8 cellular contexts compared by ENCODE assay signal in the genomic region with DNA sequence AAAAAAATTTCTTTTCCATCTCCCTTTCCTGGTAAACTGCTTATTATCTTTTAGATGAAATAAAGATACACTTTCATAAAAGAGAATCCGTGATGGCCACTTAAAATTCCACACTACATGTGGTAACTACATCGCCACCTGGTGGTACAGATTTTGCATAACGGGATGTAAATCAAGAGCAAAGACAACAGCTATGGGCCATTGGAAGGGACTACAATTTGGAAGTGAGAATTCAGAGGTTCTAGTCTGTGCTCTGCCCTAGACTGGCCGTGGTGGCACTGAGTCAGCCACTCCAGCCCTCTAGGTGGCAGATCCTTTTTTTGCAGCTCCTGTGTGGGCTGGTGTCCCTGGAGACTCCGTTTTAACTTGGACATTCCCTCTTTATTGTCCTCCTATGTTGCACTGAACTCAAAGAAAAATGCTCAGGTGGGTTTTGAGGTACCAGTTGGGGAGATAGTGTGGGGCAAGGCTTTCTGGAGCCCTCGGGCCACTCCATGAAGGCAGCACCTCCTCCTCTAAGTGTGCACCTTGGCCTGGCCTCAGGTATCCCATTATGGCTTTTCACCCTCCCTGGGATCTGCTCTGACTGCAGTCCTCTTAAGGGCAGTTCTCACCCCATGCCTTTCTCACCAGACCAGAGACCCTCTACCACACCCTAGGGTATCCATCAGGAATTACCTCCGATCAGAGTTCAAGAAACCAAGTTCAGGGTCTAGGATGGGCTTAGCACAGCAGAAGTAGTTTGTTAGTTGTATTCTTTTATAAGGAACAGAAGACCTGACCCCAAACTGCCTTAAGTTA.
A peak's percentile ranks its signal among the peaks of the same experiment; 100 is the strongest.
DNase-seq lines count a peak whose midpoint lies in the region; ATAC-seq lines count a peak whose summit lies in the region.

No MANE protein-coding gene starts in this region.

- no peaks in the 10 kb centered on the region for H3K36me3 ChIP-seq in effector memory CD4-positive, alpha-beta T cell (ENCODE audit: control insufficient read depth, insufficient read depth, low read length)

- H3K9me3 ChIP-seq in effector memory CD4-positive, alpha-beta T cell (ENCODE audit: control insufficient read depth, low read length) = no peaks in the 10 kb centered on the region

- H3K27ac ChIP-seq in effector memory CD4-positive, alpha-beta T cell (ENCODE audit: insufficient read depth, low read length, poor library complexity, severe bottlenecking) = no peak overlapping the region

- H3K9me3 Mint-ChIP-seq in memory B cell = no peaks in the 10 kb centered on the region

- H3K4me3 ChIP-seq in effector memory CD4-positive, alpha-beta T cell (ENCODE audit: insufficient read depth, low read depth, low read length, poor library complexity, severe bottlenecking) = no peak overlapping the region

- no peaks in the 10 kb centered on the region for H3K4me1 Mint-ChIP-seq in memory B cell

- ATAC-seq in HG03354 (IDR thresholded peaks at IDR 0.05; ENCODE audit: poor library complexity, severe bottlenecking, unreplicated experiment) (peak; percentile 63), memory B cell (ENCODE audit: low read depth) (peak; percentile 60), GM19467 (IDR thresholded peaks at IDR 0.05; ENCODE audit: unreplicated experiment) (no peak)

- peaks cover 2% of the 10 kb centered on the region for H3K36me3 Mint-ChIP-seq in memory B cell

- H3K27me3 Mint-ChIP-seq in memory B cell = peaks cover 1% of the 10 kb centered on the region

- no peak overlapping the region for H3K27ac Mint-ChIP-seq in memory B cell

- H3K4me1 ChIP-seq in effector memory CD4-positive, alpha-beta T cell (ENCODE audit: control insufficient read depth, insufficient read depth, low read length, poor library complexity, severe bottlenecking) = no peaks in the 10 kb centered on the region

- no peak overlapping the region for H3K4me3 Mint-ChIP-seq in memory B cell

- DNase-seq in EH (ENCODE audit: low read depth) (peak; percentile 79), NCI-H69 (lab: John Stamatoyannopoulos, UW) (peak; percentile 84), memory B cell (ENCODE audit: low spot score in 2 of 2) (peak; percentile 47 to 55)
- peak; percentile 60 to 67 for DNase-seq in activated CD4-positive, alpha-beta T cell treated with anti-CD3 and anti-CD28 coated beads, Interleukin-2, amount 50 U/mL, for 48 hours
- DNase-seq in effector memory CD4-positive, alpha-beta T cell = peak in 2 of 3 donors; percentile 9 to 27
- peak; percentile 21 for DNase-seq in stimulated activated CD8-positive, alpha-beta memory T cell treated with anti-CD3 and anti-CD28 coated beads, Interleukin-4, amount 100 ng/mL, for 24 hours (ENCODE audit: low read depth)

- H3K27me3 ChIP-seq in effector memory CD4-positive, alpha-beta T cell (replicated peaks; ENCODE audit: control insufficient read depth, insufficient read depth, low read length, poor library complexity, severe bottlenecking) = no peaks in the 10 kb centered on the region

Comparison
In these comparisons a context has a peak if more than half of its experiments do, and no peak if none do; other contexts are left out.
1. DNase-seq: peak in every context shown above with its lines; median percentile 84 in NCI-H69; 79 in EH; 64 in activated CD4-positive, alpha-beta T cell treated with anti-CD3 and anti-CD28 coated beads, Interleukin-2, amount 50 U/mL, for 48 hours; 51 in memory B cell; 21 in stimulated activated CD8-positive, alpha-beta memory T cell treated with anti-CD3 and anti-CD28 coated beads, Interleukin-4, amount 100 ng/mL, for 24 hours; 18 in effector memory CD4-positive, alpha-beta T cell.